In genomic region chr13:114067886-114068722, GRCh38 we compare ENCODE assay signal across 8 cellular contexts.
DNase-seq lines count a peak whose midpoint lies in the region; ATAC-seq and TF ChIP-seq lines count a peak whose summit lies in the region.

No MANE protein-coding gene starts in this region.

- H3K36me3 Mint-ChIP-seq in HFFc6 (ENCODE audit: low read depth) = peaks cover 24% of the 10 kb centered on the region
- H3K36me3 Mint-ChIP-seq in activated CD8-positive, alpha-beta memory T cell treated with anti-CD3 and anti-CD28 coated beads, Interleukin-2, amount 10 ng/mL, durations not matched to agents 7 days and 5 days = peaks cover 23% of the 10 kb centered on the region

- H3K36me3 ChIP-seq in GM06990 (ENCODE audit: control insufficient read depth, insufficient read depth, low read length) (peaks cover 5% of the 10 kb centered on the region), suprapubic skin (no peaks in the 10 kb centered on the region)

- peaks cover 5% of the 10 kb centered on the region for H3K9me3 Mint-ChIP-seq in HFFc6
- H3K9me3 Mint-ChIP-seq in activated CD8-positive, alpha-beta memory T cell treated with anti-CD3 and anti-CD28 coated beads, Interleukin-2, amount 10 ng/mL, durations not matched to agents 7 days and 5 days (ENCODE audit: low read depth) = peaks cover 3% of the 10 kb centered on the region

- H3K9me3 ChIP-seq in right cardiac atrium (ENCODE audit: control insufficient read depth, low read length) (no peaks in the 10 kb centered on the region), suprapubic skin (no peaks in the 10 kb centered on the region)

- DNase-seq in GM06990 (ENCODE audit: extremely low read depth, insufficient read length) (peak; percentile 76), HFFc6 (no peak), right cardiac atrium (peak in 2 of 3 donors; percentile 55 to 61), suprapubic skin (ENCODE audit: low spot score in 2 of 2) (peak in 1 of 2 donors; percentile 65), NCI-H526 (lab: John Stamatoyannopoulos, UW) (no peak), HEK293T (ENCODE audit: extremely low spot score) (no peak), NCI-H345 (lab: John Stamatoyannopoulos, UW) (no peak)
- DNase-seq in activated CD8-positive, alpha-beta memory T cell treated with anti-CD3 and anti-CD28 coated beads, Interleukin-2, amount 10 ng/mL, durations not matched to agents 7 days and 5 days = no peak

- peaks cover 67% of the 10 kb centered on the region for H3K4me1 Mint-ChIP-seq in HFFc6 (ENCODE audit: low read depth)
- H3K4me1 Mint-ChIP-seq in activated CD8-positive, alpha-beta memory T cell treated with anti-CD3 and anti-CD28 coated beads, Interleukin-2, amount 10 ng/mL, durations not matched to agents 7 days and 5 days = peaks cover 50% of the 10 kb centered on the region

- H3K4me3 ChIP-seq in GM06990 (replicated peaks; ENCODE audit: low read depth, low read length) (peak overlapping the region; percentile 1; the same call in 1 of the 2 replicates), right cardiac atrium (ENCODE audit: low read length) (no peak overlapping the region), suprapubic skin (no peak overlapping the region)

- H3K27me3 Mint-ChIP-seq in HFFc6 (ENCODE audit: insufficient read depth) = peaks cover 20% of the 10 kb centered on the region
- H3K27me3 Mint-ChIP-seq in activated CD8-positive, alpha-beta memory T cell treated with anti-CD3 and anti-CD28 coated beads, Interleukin-2, amount 10 ng/mL, durations not matched to agents 7 days and 5 days = no peaks in the 10 kb centered on the region

- intact Hi-C loops in right cardiac atrium (cut with DNase I) = loop anchor here in 1 of 4 donors (10.0 kb wide), 1 partner anchor 57 kb away; no protein-coding TSS in a partner anchor

- no peak for TF ChIP-seq POLR2A in suprapubic skin (IDR thresholded peaks at IDR 0.05)

- 73% methylated on average over 24 of the region's 24 CpGs for WGBS in right cardiac atrium
- WGBS in suprapubic skin = 79% methylated on average over 24 of the region's 24 CpGs

- TF ChIP-seq CTCF in GM06990 (IDR thresholded peaks at IDR 0.05; ENCODE audit: insufficient read depth, low read length, poor library complexity, severe bottlenecking) = no peak
- no peak for TF ChIP-seq CTCF in HFFc6 (IDR thresholded peaks at IDR 0.05)
- no peak for TF ChIP-seq CTCF in suprapubic skin (IDR thresholded peaks at IDR 0.05)

- no peak for TF ChIP-seq EP300 in suprapubic skin (IDR thresholded peaks at IDR 0.05)

- H3K27ac ChIP-seq in right cardiac atrium (ENCODE audit: low read length) = no peak overlapping the region
- peak overlapping the region; percentile 97 for H3K27ac ChIP-seq in suprapubic skin

- H3K27ac Mint-ChIP-seq in HFFc6 = peak overlapping the region; percentile 94
- peak overlapping the region; percentile 75 for H3K27ac Mint-ChIP-seq in activated CD8-positive, alpha-beta memory T cell treated with anti-CD3 and anti-CD28 coated beads, Interleukin-2, amount 10 ng/mL, durations not matched to agents 7 days and 5 days

- peak overlapping the region; percentile 85 for H3K4me3 Mint-ChIP-seq in HFFc6
- H3K4me3 Mint-ChIP-seq in activated CD8-positive, alpha-beta memory T cell treated with anti-CD3 and anti-CD28 coated beads, Interleukin-2, amount 10 ng/mL, durations not matched to agents 7 days and 5 days = peak overlapping the region; percentile 44

- H3K27me3 ChIP-seq in GM06990 (replicated peaks; ENCODE audit: control insufficient read depth, insufficient read depth, low read length) (no peaks in the 10 kb centered on the region), right cardiac atrium (ENCODE audit: control insufficient read depth, insufficient read depth) (no peaks in the 10 kb centered on the region), suprapubic skin (no peaks in the 10 kb centered on the region)

- POLR2A ChIA-PET in HEK293T (lab: Yijun Ruan, JAX) = no interaction called here

- H3K4me1 ChIP-seq in right cardiac atrium (ENCODE audit: control insufficient read depth, insufficient read depth, low read length) (peaks cover 4% of the 10 kb centered on the region), suprapubic skin (peaks cover 61% of the 10 kb centered on the region)

- CTCF ChIA-PET in activated CD8-positive, alpha-beta memory T cell treated with anti-CD3 and anti-CD28 coated beads, Interleukin-2, amount 10 ng/mL, durations not matched to agents 7 days and 5 days (lab: Charles Lee) = interaction anchor here (1.4 to 1.6 kb wide), 2 partner anchors 19 to 43 kb away, joined by 3 to 8 read pairs; no protein-coding TSS in a partner anchor
- CTCF ChIA-PET in HEK293T (lab: Yijun Ruan, JAX) = no interaction called here

- no peak for ATAC-seq in activated CD8-positive, alpha-beta memory T cell treated with anti-CD3 and anti-CD28 coated beads, Interleukin-2, amount 10 ng/mL, durations not matched to agents 7 days and 5 days
- no peak for ATAC-seq in right cardiac atrium

TF ChIP-seq in HEK293T, 16 proteins besides CTCF, POLR2A, EP300 and RAD21:
- TF ChIP-seq ELF4 (IDR thresholded peaks at IDR 0.05) (no peak), TARDBP (IDR thresholded peaks at IDR 0.05) (no peak), HDGF (IDR thresholded peaks at IDR 0.05; ENCODE audit: borderline replicate concordance) (no peak), SUZ12 (IDR thresholded peaks at IDR 0.05) (no peak), ZNF384 (IDR thresholded peaks at IDR 0.05) (no peak), SP1 (IDR thresholded peaks at IDR 0.05) (no peak), ARNT (IDR thresholded peaks at IDR 0.05) (no peak), LEF1 (IDR thresholded peaks at IDR 0.05; ENCODE audit: borderline replicate concordance) (no peak)

Comparison
In these comparisons a context has a peak if more than half of its experiments do, and no peak if none do; other contexts are left out.
1. DNase-seq: peak in GM06990 (single experiment) and right cardiac atrium (2 of 3); none in HFFc6 (single experiment), activated CD8-positive, alpha-beta memory T cell treated with anti-CD3 and anti-CD28 coated beads, Interleukin-2, amount 10 ng/mL, durations not matched to agents 7 days and 5 days (single experiment), NCI-H526 (0 of 2), HEK293T (single experiment) and NCI-H345 (single experiment).